20 cellular contexts compared by ENCODE assay signal in genomic region chr2:214138779-214139178, GRCh38.
DNase-seq lines count a peak whose midpoint lies in the region; ATAC-seq, FAIRE-seq and TF ChIP-seq lines count a peak whose summit lies in the region.
"Had no signal": no experiment of that assay in that cellular context is flagged by ENCODE, and none has a peak within 500 bp of the region (broad histone marks: within the 10 kb centered on the region; RNA-seq: fewer than 3 reads in every experiment).

No MANE protein-coding gene starts in this region.

- CTCF ChIA-PET in CD8-positive, alpha-beta memory T cell (lab: Charles Lee): no interaction called here

- H3K9me3 ChIP-seq in DND-41 (ENCODE audit: insufficient read depth, low read length, severe bottlenecking) (no peaks in the 10 kb centered on the region), Loucy (ENCODE audit: insufficient read depth, low read depth, low read length) (no peaks in the 10 kb centered on the region), astrocyte (ENCODE audit: insufficient read depth, low read depth, low read length) (no peaks in the 10 kb centered on the region), left lung (no peaks in the 10 kb centered on the region), gastroesophageal sphincter (no peaks in the 10 kb centered on the region), mucosa of descending colon (no peaks in the 10 kb centered on the region)
- H3K9me3 ChIP-seq in CD8-positive, alpha-beta memory T cell (ENCODE audit: low read length): no peaks in the 10 kb centered on the region

- H3K79me2 ChIP-seq in DND-41 (ENCODE audit: insufficient read depth, low read length) (no peaks in the 10 kb centered on the region), Loucy (ENCODE audit: insufficient read depth, low read length) (no peaks in the 10 kb centered on the region), astrocyte (ENCODE audit: insufficient read depth, low read length) (no peaks in the 10 kb centered on the region)

- H3K9me3 Mint-ChIP-seq in astrocyte (ENCODE audit: unreplicated experiment): no peaks in the 10 kb centered on the region
- peaks cover 0 to 9% (median 0%) of the 10 kb centered on the region in 5 donors for H3K9me3 Mint-ChIP-seq in CD8-positive, alpha-beta memory T cell

- H3K27ac Mint-ChIP-seq in astrocyte (ENCODE audit: unreplicated experiment): no peak overlapping the region
- no peak overlapping the region for H3K27ac Mint-ChIP-seq in CD8-positive, alpha-beta memory T cell
- H3K27ac Mint-ChIP-seq: CD4-positive, alpha-beta memory T cell had no signal

- intact Hi-C loops in left lung (cut with DNase I) (no loop called here), mucosa of descending colon (cut with DNase I, micrococcal nuclease) (no loop called here)

- no peaks in the 10 kb centered on the region for H3K27me3 Mint-ChIP-seq in astrocyte (ENCODE audit: low read depth, unreplicated experiment)
- H3K27me3 Mint-ChIP-seq in CD8-positive, alpha-beta memory T cell: no peaks in the 10 kb centered on the region
- H3K27me3 Mint-ChIP-seq: CD4-positive, alpha-beta memory T cell had no signal

- H3K36me3 ChIP-seq in DND-41 (ENCODE audit: insufficient read depth, low read length) (no peaks in the 10 kb centered on the region), Loucy (ENCODE audit: insufficient read depth, low read length) (no peaks in the 10 kb centered on the region), astrocyte (ENCODE audit: insufficient read depth, low read length) (no peaks in the 10 kb centered on the region), left lung (no peaks in the 10 kb centered on the region), gastroesophageal sphincter (no peaks in the 10 kb centered on the region), mucosa of descending colon (ENCODE audit: low read depth) (no peaks in the 10 kb centered on the region)
- H3K36me3 ChIP-seq in CD8-positive, alpha-beta memory T cell (ENCODE audit: insufficient read depth, low read length): no peaks in the 10 kb centered on the region

- H3K4me3 Mint-ChIP-seq in astrocyte (ENCODE audit: unreplicated experiment): no peak overlapping the region
- no peak overlapping the region for H3K4me3 Mint-ChIP-seq in CD8-positive, alpha-beta memory T cell
- H3K4me3 Mint-ChIP-seq: CD4-positive, alpha-beta memory T cell had no signal

- H3K9ac ChIP-seq in DND-41 (ENCODE audit: low read depth, low read length): no peak overlapping the region
- H3K9ac ChIP-seq in Loucy (ENCODE audit: low read depth, low read length, poor library complexity, severe bottlenecking): no peak overlapping the region
- H3K9ac ChIP-seq in astrocyte (ENCODE audit: low read length): no peak overlapping the region
- H3K9ac ChIP-seq: GM23248 had no signal

- no peak for TF ChIP-seq EP300 in gastroesophageal sphincter (IDR thresholded peaks at IDR 0.05)

- H3K36me3 Mint-ChIP-seq in astrocyte (ENCODE audit: low read depth, unreplicated experiment): no peaks in the 10 kb centered on the region
- no peaks in the 10 kb centered on the region for H3K36me3 Mint-ChIP-seq in CD8-positive, alpha-beta memory T cell
- H3K36me3 Mint-ChIP-seq: CD4-positive, alpha-beta memory T cell had no signal

- no peaks in the 10 kb centered on the region for H3K27me3 ChIP-seq in DND-41 (ENCODE audit: insufficient read depth, low read length, poor library complexity)
- H3K27me3 ChIP-seq in Loucy (ENCODE audit: insufficient read depth, low read length, poor library complexity, severe bottlenecking): no peaks in the 10 kb centered on the region
- no peaks in the 10 kb centered on the region for H3K27me3 ChIP-seq in astrocyte (ENCODE audit: insufficient read depth, low read length)
- no peaks in the 10 kb centered on the region for H3K27me3 ChIP-seq in left lung
- H3K27me3 ChIP-seq in gastroesophageal sphincter: no peaks in the 10 kb centered on the region
- no peaks in the 10 kb centered on the region for H3K27me3 ChIP-seq in CD8-positive, alpha-beta memory T cell (ENCODE audit: insufficient read depth, low read length, poor library complexity, severe bottlenecking)

- no peaks in the 10 kb centered on the region for H3K9me2 ChIP-seq in Loucy (replicated peaks; ENCODE audit: low read depth, low read length)

- H3K4me2 ChIP-seq in DND-41 (ENCODE audit: insufficient read depth, low read length): no peak overlapping the region
- H3K4me2 ChIP-seq in Loucy (ENCODE audit: low read depth, low read length, poor library complexity, severe bottlenecking): no peak overlapping the region
- H3K4me2 ChIP-seq in astrocyte (ENCODE audit: low read length): no peak overlapping the region

- H2AFZ ChIP-seq in DND-41 (ENCODE audit: low read depth, low read length) (peak overlapping the region; percentile 37), Loucy (ENCODE audit: low read length) (peak overlapping the region; percentile 33; the same call in 1 of the 2 replicates), astrocyte (ENCODE audit: low read depth, low read length) (no peak overlapping the region)
- H2AFZ ChIP-seq: GM23248 had no signal

- no peaks in the 10 kb centered on the region for H3K4me1 Mint-ChIP-seq in astrocyte (ENCODE audit: low read depth, unreplicated experiment)
- H3K4me1 Mint-ChIP-seq in CD8-positive, alpha-beta memory T cell: no peaks in the 10 kb centered on the region
- H3K4me1 Mint-ChIP-seq: CD4-positive, alpha-beta memory T cell had no signal

- H4K20me1 ChIP-seq in DND-41 (ENCODE audit: insufficient read depth, low read length) (no peaks in the 10 kb centered on the region), Loucy (ENCODE audit: insufficient read depth, low read length, poor library complexity, severe bottlenecking) (no peaks in the 10 kb centered on the region), astrocyte (ENCODE audit: insufficient read depth, low read length) (no peaks in the 10 kb centered on the region)

- TF ChIP-seq CTCF in DND-41 (IDR thresholded peaks at IDR 0.05; ENCODE audit: borderline replicate concordance, extremely low read depth, low read length, poor library complexity, severe bottlenecking) (no peak), Loucy (conservative IDR thresholded peaks at IDR 0.05; ENCODE audit: low read length) (no peak), astrocyte (IDR thresholded peaks at IDR 0.05; ENCODE audit: insufficient read depth, low read depth, low read length) (no peak), left lung (IDR thresholded peaks at IDR 0.05) (no peak), gastroesophageal sphincter (IDR thresholded peaks at IDR 0.05) (no peak), mucosa of descending colon (IDR thresholded peaks at IDR 0.05) (no peak)

- 0 out of 2 replicates have a peak, but pooled peaks cover 5% of the 10 kb centered on the region for H3K4me1 ChIP-seq in DND-41 (ENCODE audit: insufficient read depth, low read length)
- H3K4me1 ChIP-seq in Loucy (ENCODE audit: insufficient read depth, low read length, poor library complexity, severe bottlenecking): peaks cover 8% of the 10 kb centered on the region
- no peaks in the 10 kb centered on the region for H3K4me1 ChIP-seq in astrocyte (ENCODE audit: insufficient read depth, low read length)
- no peaks in the 10 kb centered on the region for H3K4me1 ChIP-seq in left lung
- no peaks in the 10 kb centered on the region for H3K4me1 ChIP-seq in gastroesophageal sphincter
- H3K4me1 ChIP-seq in mucosa of descending colon (ENCODE audit: low read depth): no peaks in the 10 kb centered on the region
- H3K4me1 ChIP-seq in CD8-positive, alpha-beta memory T cell (ENCODE audit: insufficient read depth, low read length): no peaks in the 10 kb centered on the region

- H3K27ac ChIP-seq in DND-41 (ENCODE audit: low read length) (no peak overlapping the region), astrocyte (ENCODE audit: low read depth, low read length) (no peak overlapping the region), left lung (no peak overlapping the region), gastroesophageal sphincter (no peak overlapping the region)
- H3K27ac ChIP-seq in CD8-positive, alpha-beta memory T cell (ENCODE audit: low read depth, low read length): no peak overlapping the region
- H3K27ac ChIP-seq: GM23248 had no signal

- FAIRE-seq in astrocyte (lab: Jason Lieb, UNC): peak; percentile 54
- FAIRE-seq: D721Med, G401.6, GM12892, GM19239, H1 had no signal

- POLR2A ChIA-PET in CD8-positive, alpha-beta memory T cell (lab: Charles Lee): no interaction called here

- DNase-seq in DND-41: no peak
- DNase-seq in astrocyte (ENCODE audit: low read depth): peak; percentile 12
- DNase-seq in left lung: no peak
- no peak for DNase-seq in mucosa of descending colon
- DNase-seq in CD8-positive, alpha-beta memory T cell: no peak
- DNase-seq: C1 segment of cervical spinal cord; CD4-positive, alpha-beta memory T cell; DMS 273 treated with DMSO at 0.1 percent for 48 hours; DMS79; GM23248; H7; HCEC 1CT had no signal

- H3K4me3 ChIP-seq in DND-41 (ENCODE audit: low read depth in 1 of 2, low read length in 2 of 2) (no peak overlapping the region), Loucy (ENCODE audit: low read length, poor library complexity, severe bottlenecking) (no peak overlapping the region), astrocyte (ENCODE audit: insufficient read depth, low read depth, low read length) (no peak overlapping the region), left lung (no peak overlapping the region), gastroesophageal sphincter (no peak overlapping the region), mucosa of descending colon (no peak overlapping the region)
- H3K4me3 ChIP-seq in CD8-positive, alpha-beta memory T cell (ENCODE audit: low read length): no peak overlapping the region
- H3K4me3 ChIP-seq: GM23248 had no signal

- H3F3A ChIP-seq in Loucy (ENCODE audit: low read depth): no peaks in the 10 kb centered on the region; the same call in 1 of the 2 replicates

- no peak for ATAC-seq in DND-41 (ENCODE audit: insufficient read depth, low read depth)
- ATAC-seq in left lung: peak; percentile 45
- ATAC-seq in GM18517 (IDR thresholded peaks at IDR 0.05; ENCODE audit: unreplicated experiment): no peak
- no peak for ATAC-seq in gastroesophageal sphincter
- ATAC-seq in mucosa of descending colon: no peak

- TF ChIP-seq POLR2A in gastroesophageal sphincter (IDR thresholded peaks at IDR 0.05): no peak
